In genomic region chrX:66489339-66489738, GRCh38 we compare ENCODE assay signal across 16 cellular contexts.
"Had no signal": no experiment of that assay in that cellular context is flagged by ENCODE, and none has a peak within 500 bp of the region (broad histone marks: within the 10 kb centered on the region; RNA-seq: fewer than 3 reads in every experiment).

No MANE protein-coding gene starts in this region.

- H3K36me3 ChIP-seq: esophagus muscularis mucosa, gastroesophageal sphincter, neutrophil, sigmoid colon had no signal

- H3K4me3 ChIP-seq: esophagus muscularis mucosa, gastroesophageal sphincter, mucosa of descending colon, psoas muscle, sigmoid colon had no signal

- H3K27ac ChIP-seq: epithelial cell of prostate, esophagus muscularis mucosa, gastroesophageal sphincter, neutrophil, psoas muscle, sigmoid colon had no signal

- DNase-seq: effector memory CD4-positive, alpha-beta T cell; foreskin fibroblast; mucosa of descending colon; naive thymus-derived CD8-positive, alpha-beta T cell; retina; sigmoid colon; small intestine; stimulated activated CD4-positive, alpha-beta T cell treated with anti-CD3 and anti-CD28 coated beads, Interleukin-2, amount 100 ng/mL, for 48 hours; stimulated activated naive CD4-positive, alpha-beta T cell treated with Interleukin-2 at 50 U/mL for 16 hours; trophoblast cell had no signal

- FAIRE-seq: endometrium, small intestine had no signal

- H3K27ac Mint-ChIP-seq: naive thymus-derived CD8-positive, alpha-beta T cell had no signal

- H3K4me1 Mint-ChIP-seq: naive thymus-derived CD8-positive, alpha-beta T cell had no signal

- H3K4me3 Mint-ChIP-seq: naive thymus-derived CD8-positive, alpha-beta T cell had no signal

- H3K4me1 ChIP-seq: esophagus muscularis mucosa, gastroesophageal sphincter, psoas muscle, sigmoid colon had no signal

- H3K27me3 ChIP-seq: esophagus muscularis mucosa, gastroesophageal sphincter, neutrophil, sigmoid colon had no signal

- H3K9me3 ChIP-seq: esophagus muscularis mucosa, gastroesophageal sphincter, mucosa of descending colon, neutrophil, psoas muscle, sigmoid colon had no signal

- ATAC-seq: gastroesophageal sphincter; mucosa of descending colon; naive thymus-derived CD8-positive, alpha-beta T cell; psoas muscle had no signal
